Comparison of ENCODE assay signal across 16 cellular contexts in genomic region chr13:75195479-75196111, GRCh38.
A peak's percentile ranks its signal among the peaks of the same experiment; 100 is the strongest.
DNase-seq lines count a peak whose midpoint lies in the region; ATAC-seq and TF ChIP-seq lines count a peak whose summit lies in the region.
"Had no signal": no experiment of that assay in that cellular context is flagged by ENCODE, and none has a peak within 500 bp of the region (broad histone marks: within the 10 kb centered on the region; RNA-seq: fewer than 3 reads in every experiment).

No MANE protein-coding gene starts in this region.

- no peak overlapping the region for H3K9ac ChIP-seq in neuronal stem cell (ENCODE audit: low read depth, low read length, poor library complexity)
- H3K9ac ChIP-seq: GM23248 had no signal

- no peak overlapping the region for H3K18ac ChIP-seq in neuronal stem cell (ENCODE audit: low read length)

- H3K79me1 ChIP-seq in neuronal stem cell (ENCODE audit: low read depth, low read length): no peaks in the 10 kb centered on the region

- peak overlapping the region; percentile 20 for H2AFZ ChIP-seq in neuronal stem cell (ENCODE audit: low read length)
- H2AFZ ChIP-seq: GM23248 had no signal

- TF ChIP-seq POLR2A in gastrocnemius medialis (IDR thresholded peaks at IDR 0.05) (no peak), thyroid gland (IDR thresholded peaks at IDR 0.05) (no peak)

- H3K23ac ChIP-seq in neuronal stem cell (ENCODE audit: low read depth, low read length, poor library complexity): no peak overlapping the region

- no peak overlapping the region for H2BK120ac ChIP-seq in neuronal stem cell (ENCODE audit: low read depth, low read length)

- H3K14ac ChIP-seq in neuronal stem cell (ENCODE audit: low read length): no peak overlapping the region

- H3K4me3 ChIP-seq in heart right ventricle (no peak overlapping the region), neuronal stem cell (ENCODE audit: low read length in 2 of 2) (no peak overlapping the region), gastrocnemius medialis (no peak overlapping the region), thyroid gland (replicated peaks in 1 of 3) (no peak overlapping the region)
- H3K4me3 ChIP-seq: A549, GM23248 had no signal

- peak; percentile 48 for DNase-seq in Ammon's horn (ENCODE audit: low spot score)
- DNase-seq in heart right ventricle: no peak
- peak; percentile 61 for DNase-seq in neuronal stem cell (ENCODE audit: low spot score)
- no peak for DNase-seq in gastrocnemius medialis
- DNase-seq in thyroid gland: no peak
- DNase-seq in GM10248 (ENCODE audit: extremely low spot score): no peak
- DNase-seq: aorta; Karpas-422; NCI-H187 treated with DMSO at 0.1 percent for 48 hours; NCI-H774; stimulated activated naive CD8-positive, alpha-beta T cell treated with anti-CD3 and anti-CD28 coated beads, Interleukin-15, amount 100 ng/mL, for 72 hours had no signal

- no peak overlapping the region for H2BK15ac ChIP-seq in neuronal stem cell (ENCODE audit: low read length)

- H2BK5ac ChIP-seq in neuronal stem cell (ENCODE audit: low read length): no peak overlapping the region

- peaks cover 3% of the 10 kb centered on the region for H3K27me3 Mint-ChIP-seq in brain

- H3K9me3 ChIP-seq in heart right ventricle: no peaks in the 10 kb centered on the region
- peaks cover 0 to 7% of the 10 kb centered on the region in 2 donors for H3K9me3 ChIP-seq in neuronal stem cell (replicated peaks in 1 of 2; ENCODE audit: control insufficient read depth in 2 of 2, insufficient read depth in 1 of 2, low read depth in 1 of 2, low read length in 2 of 2)
- H3K9me3 ChIP-seq in gastrocnemius medialis: no peaks in the 10 kb centered on the region
- H3K9me3 ChIP-seq in thyroid gland: no peaks in the 10 kb centered on the region
- H3K9me3 ChIP-seq: A549 had no signal

- H3K36me3 Mint-ChIP-seq in brain: no peaks in the 10 kb centered on the region
- H3K36me3 Mint-ChIP-seq: mesothelial cell of epicardium had no signal

- no peak overlapping the region for H4K91ac ChIP-seq in neuronal stem cell (ENCODE audit: low read depth, low read length, poor library complexity)

- no peak overlapping the region for H2BK12ac ChIP-seq in neuronal stem cell (ENCODE audit: low read length)

- no peak overlapping the region for H2AK5ac ChIP-seq in neuronal stem cell (ENCODE audit: low read depth, low read length)

- H3K9me3 Mint-ChIP-seq in brain: peaks cover 0 to 6% (median 0%) of the 10 kb centered on the region in 5 experiments
- H3K9me3 Mint-ChIP-seq: mesothelial cell of epicardium; stimulated activated naive CD8-positive, alpha-beta T cell treated with anti-CD3 and anti-CD28 coated beads, Interleukin-15, amount 100 ng/mL, for 72 hours had no signal

- CTCF ChIA-PET in GM10248 (lab: Yijun Ruan, JAX): no interaction called here

- H3K4ac ChIP-seq in neuronal stem cell (ENCODE audit: low read length): no peak overlapping the region

- intact Hi-C loops in heart right ventricle (cut with DNase I) (no loop called here), gastrocnemius medialis (cut with DNase I; ENCODE audit: low total_unique reads) (no loop called here), thyroid gland (cut with DNase I) (no loop called here)

- H3K4me1 Mint-ChIP-seq in brain: peaks cover 71% of the 10 kb centered on the region
- H3K4me1 Mint-ChIP-seq: stimulated activated naive CD8-positive, alpha-beta T cell treated with anti-CD3 and anti-CD28 coated beads, Interleukin-15, amount 100 ng/mL, for 72 hours had no signal

- H3K27me3 ChIP-seq in heart right ventricle: no peaks in the 10 kb centered on the region
- H3K27me3 ChIP-seq in neuronal stem cell (ENCODE audit: control insufficient read depth in 3 of 3, insufficient read depth in 3 of 3, low read depth in 1 of 3, low read length in 3 of 3): no peaks in the 10 kb centered on the region
- no peaks in the 10 kb centered on the region for H3K27me3 ChIP-seq in gastrocnemius medialis
- no peaks in the 10 kb centered on the region for H3K27me3 ChIP-seq in thyroid gland

- H3K27ac ChIP-seq in heart right ventricle (peak overlapping the region in 8 of 10 donors; percentile 32 to 75 (median 62)), neuronal stem cell (replicated peaks; ENCODE audit: low read length) (peak overlapping the region; percentile 84), gastrocnemius medialis (peak overlapping the region in 2 of 4 donors; percentile 33 to 42), thyroid gland (no peak overlapping the region)
- H3K27ac ChIP-seq: A549, GM23248 had no signal

- H3K27ac Mint-ChIP-seq in brain: peak overlapping the region; percentile 88 to 98 (median 93)
- H3K27ac Mint-ChIP-seq: mesothelial cell of epicardium; stimulated activated naive CD8-positive, alpha-beta T cell treated with anti-CD3 and anti-CD28 coated beads, Interleukin-15, amount 100 ng/mL, for 72 hours had no signal

- peak overlapping the region; percentile 21 for H3K4me2 ChIP-seq in neuronal stem cell (ENCODE audit: insufficient read depth, low read length, poor library complexity, severe bottlenecking)
- H3K4me2 ChIP-seq: A549 had no signal

- no peak for TF ChIP-seq CTCF in brain (conservative IDR thresholded peaks at IDR 0.05)
- no peak for TF ChIP-seq CTCF in heart right ventricle (IDR thresholded peaks at IDR 0.05)
- no peak for TF ChIP-seq CTCF in gastrocnemius medialis (IDR thresholded peaks at IDR 0.05 in 4 of 5, conservative IDR thresholded peaks at IDR 0.05 in 1 of 5)
- TF ChIP-seq CTCF in thyroid gland (IDR thresholded peaks at IDR 0.05): no peak
- no peak for TF ChIP-seq CTCF in GM10248 (IDR thresholded peaks at IDR 0.05; ENCODE audit: control extremely low read depth, extremely low read depth, low read depth, missing control alignments)

- WGBS in heart right ventricle, 2 donors: 63 to 68% methylated on average over 5 of the region's 5 CpGs
- no CpG with 5 or more reads among the region's 5 CpGs for WGBS in neuronal stem cell (ENCODE audit: extremely low coverage in 2 of 2, insufficient read length in 2 of 2, insufficient replicate concordance in 1 of 2), 2 donors
- 80 to 85% methylated on average over 5 of the region's 5 CpGs for WGBS in thyroid gland, 2 donors

- ATAC-seq in heart right ventricle (peak in 5 of 8 donors; percentile 44 to 73 (median 52)), gastrocnemius medialis (no peak), esophagus mucosa (no peak)
- ATAC-seq: A549; stimulated activated naive CD8-positive, alpha-beta T cell treated with anti-CD3 and anti-CD28 coated beads, Interleukin-15, amount 100 ng/mL, for 72 hours had no signal

- no peak overlapping the region for H4K8ac ChIP-seq in neuronal stem cell (ENCODE audit: low read depth, low read length)

- in situ Hi-C loops in gastrocnemius medialis (cut with MboI; ENCODE audit: low sequenced_read_pairs in 4 of 4): no loop called here

- H3K36me3 ChIP-seq in heart right ventricle: no peaks in the 10 kb centered on the region
- H3K36me3 ChIP-seq in neuronal stem cell (replicated peaks in 1 of 2; ENCODE audit: control insufficient read depth in 2 of 2, insufficient read depth in 2 of 2, low read length in 2 of 2): no peaks in the 10 kb centered on the region
- H3K36me3 ChIP-seq in gastrocnemius medialis: no peaks in the 10 kb centered on the region
- H3K36me3 ChIP-seq in thyroid gland: no peaks in the 10 kb centered on the region

- H3K4me1 ChIP-seq in heart right ventricle (peaks cover 11 to 45% (median 27%) of the 10 kb centered on the region in 9 donors), neuronal stem cell (ENCODE audit: control insufficient read depth in 2 of 2, insufficient read depth in 1 of 2, low read depth in 1 of 2, low read length in 2 of 2) (peaks cover 24 to 57% of the 10 kb centered on the region in 2 donors), gastrocnemius medialis (peaks cover 24 to 39% of the 10 kb centered on the region in 2 donors), thyroid gland (no peaks in the 10 kb centered on the region)
- H3K4me1 ChIP-seq: A549 had no signal

- peak overlapping the region; percentile 61 to 78 (median 68) for H3K4me3 Mint-ChIP-seq in brain
- H3K4me3 Mint-ChIP-seq: mesothelial cell of epicardium; stimulated activated naive CD8-positive, alpha-beta T cell treated with anti-CD3 and anti-CD28 coated beads, Interleukin-15, amount 100 ng/mL, for 72 hours had no signal

- POLR2A ChIA-PET in GM10248 (lab: Yijun Ruan, JAX): no interaction called here

Comparison
In these comparisons a context has a peak if more than half of its experiments do, and no peak if none do; other contexts are left out.
1. DNase-seq: peak in Ammon's horn (single experiment) and neuronal stem cell (single experiment); none in heart right ventricle (0 of 2), gastrocnemius medialis (0 of 2), thyroid gland (0 of 2) and GM10248 (single experiment).
2. ATAC-seq: peak in heart right ventricle (5 of 8); none in gastrocnemius medialis (0 of 2) and esophagus mucosa (single experiment).
3. H3K27ac ChIP-seq: peak in heart right ventricle (8 of 10) and neuronal stem cell (single experiment); none in thyroid gland (0 of 3).